In the genomic region with DNA sequence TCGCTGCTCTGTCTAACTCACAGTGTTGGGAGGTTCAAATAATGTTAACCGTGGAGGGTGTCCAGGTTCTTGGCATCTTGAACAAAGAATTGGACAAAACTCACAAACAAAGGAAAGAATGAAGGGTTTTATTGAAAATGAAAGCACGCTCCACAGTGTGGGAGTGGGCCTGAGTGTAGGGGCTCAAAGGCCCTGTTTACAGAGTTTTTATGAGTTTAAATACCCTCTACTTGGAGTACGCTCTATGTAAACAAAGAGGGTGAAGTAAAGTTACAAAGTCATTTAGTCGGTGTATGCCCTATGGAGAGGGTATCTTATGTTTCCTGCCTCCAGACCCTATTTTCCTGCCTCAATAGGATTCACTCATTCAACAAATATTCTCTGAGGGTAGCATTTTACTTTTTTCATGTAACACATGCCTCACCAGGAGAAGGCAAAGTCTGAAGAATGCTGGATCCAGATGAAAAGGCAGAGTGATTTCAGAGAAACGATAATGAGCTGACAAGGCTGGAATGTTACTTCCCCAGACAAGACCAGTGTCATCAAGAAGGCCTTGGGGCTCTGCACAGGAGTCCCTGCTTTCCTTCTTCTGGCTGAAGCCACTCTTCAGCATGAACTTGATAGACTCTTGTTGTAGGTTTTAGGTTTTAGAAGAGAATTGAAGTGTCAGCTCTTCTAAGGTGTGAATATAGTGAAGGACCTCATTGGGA, we compare ENCODE assay signal across 18 cellular contexts.
A peak's percentile ranks its signal among the peaks of the same experiment; 100 is the strongest.
DNase-seq lines count a peak whose midpoint lies in the region; ATAC-seq and TF ChIP-seq lines count a peak whose summit lies in the region.
"Had no signal": no experiment of that assay in that cellular context is flagged by ENCODE, and none has a peak within 500 bp of the region (broad histone marks: within the 10 kb centered on the region; RNA-seq: fewer than 3 reads in every experiment).

No MANE protein-coding gene starts in this region.

- H3K36me3 ChIP-seq in smooth muscle cell (ENCODE audit: low read depth): no peaks in the 10 kb centered on the region
- H3K36me3 ChIP-seq: BE2C had no signal

- no peaks in the 10 kb centered on the region for H3K9me3 Mint-ChIP-seq in dendritic cell treated with granulocyte-macrophage colony-stimulating factor and Interleukin-4, amounts not matched to agents 40 ng/mL and 50 ng/mL, for 4 days
- no peaks in the 10 kb centered on the region for H3K9me3 Mint-ChIP-seq in mesothelial cell of epicardium
- H3K9me3 Mint-ChIP-seq in natural killer cell treated with Interleukin-12 subunit alpha and Interleukin-12 subunit beta and Interleukin-15 and Interleukin-18, amount 100 ng/mL, for 72 hours: peaks cover 3% of the 10 kb centered on the region
- H3K9me3 Mint-ChIP-seq: CD8-positive, alpha-beta memory T cell; GM23338; HFFc6; IgD-negative memory B cell had no signal

- H3K4me3 Mint-ChIP-seq in dendritic cell treated with granulocyte-macrophage colony-stimulating factor and Interleukin-4, amounts not matched to agents 40 ng/mL and 50 ng/mL, for 4 days: no peak overlapping the region
- H3K4me3 Mint-ChIP-seq in mesothelial cell of epicardium: no peak overlapping the region
- no peak overlapping the region for H3K4me3 Mint-ChIP-seq in natural killer cell treated with Interleukin-12 subunit alpha and Interleukin-12 subunit beta and Interleukin-15 and Interleukin-18, amount 100 ng/mL, for 72 hours
- H3K4me3 Mint-ChIP-seq: CD4-positive, CD25-positive, alpha-beta regulatory T cell; CD8-positive, alpha-beta memory T cell; GM23338; HFFc6; IgD-negative memory B cell had no signal

- H3K27ac Mint-ChIP-seq in dendritic cell treated with granulocyte-macrophage colony-stimulating factor and Interleukin-4, amounts not matched to agents 40 ng/mL and 50 ng/mL, for 4 days: peak overlapping the region; percentile 66
- H3K27ac Mint-ChIP-seq in mesothelial cell of epicardium: peak overlapping the region; percentile 1
- no peak overlapping the region for H3K27ac Mint-ChIP-seq in natural killer cell treated with Interleukin-12 subunit alpha and Interleukin-12 subunit beta and Interleukin-15 and Interleukin-18, amount 100 ng/mL, for 72 hours
- H3K27ac Mint-ChIP-seq: CD4-positive, CD25-positive, alpha-beta regulatory T cell; GM23338; HFFc6 had no signal

- DNase-seq in EH (ENCODE audit: low read depth) (peak; percentile 46), mesothelial cell of epicardium (ENCODE audit: low spot score in 2 of 2, unreplicated experiment in 2 of 2) (no peak), smooth muscle cell (lab: John Stamatoyannopoulos, UW; ENCODE audit: unreplicated experiment) (no peak), OCI-M1 (lab: John Stamatoyannopoulos, UW) (no peak)
- DNase-seq in natural killer cell treated with Interleukin-12 subunit alpha and Interleukin-12 subunit beta and Interleukin-15 and Interleukin-18, amount 100 ng/mL, for 72 hours (ENCODE audit: low spot score): no peak
- DNase-seq: ACHN; BE2C; C1 segment of cervical spinal cord; CD4-positive, CD25-positive, alpha-beta regulatory T cell; CD8-positive, alpha-beta memory T cell; COR-L47; GDM1; HFFc6 had no signal

- intact Hi-C loops in dendritic cell treated with granulocyte-macrophage colony-stimulating factor and Interleukin-4, amounts not matched to agents 40 ng/mL and 50 ng/mL, for 4 days (cut with micrococcal nuclease): no loop called here

- no peaks in the 10 kb centered on the region for H3K36me3 Mint-ChIP-seq in dendritic cell treated with granulocyte-macrophage colony-stimulating factor and Interleukin-4, amounts not matched to agents 40 ng/mL and 50 ng/mL, for 4 days (ENCODE audit: low read depth)
- no peaks in the 10 kb centered on the region for H3K36me3 Mint-ChIP-seq in mesothelial cell of epicardium
- H3K36me3 Mint-ChIP-seq in natural killer cell treated with Interleukin-12 subunit alpha and Interleukin-12 subunit beta and Interleukin-15 and Interleukin-18, amount 100 ng/mL, for 72 hours: no peaks in the 10 kb centered on the region
- H3K36me3 Mint-ChIP-seq: CD4-positive, CD25-positive, alpha-beta regulatory T cell; CD8-positive, alpha-beta memory T cell; IgD-negative memory B cell had no signal

- H3K4me3 ChIP-seq in smooth muscle cell: no peak overlapping the region
- H3K4me3 ChIP-seq: GM23338 had no signal

- H4K20me1 ChIP-seq in smooth muscle cell (ENCODE audit: low read depth): no peaks in the 10 kb centered on the region

- no peaks in the 10 kb centered on the region for H3K9me3 ChIP-seq in smooth muscle cell (replicated peaks; ENCODE audit: low read depth)
- H3K9me3 ChIP-seq: BE2C had no signal

- no peak for TF ChIP-seq CTCF in mesothelial cell of epicardium (IDR thresholded peaks at IDR 0.05; ENCODE audit: unreplicated experiment)
- TF ChIP-seq CTCF in smooth muscle cell (IDR thresholded peaks at IDR 0.05; ENCODE audit: borderline replicate concordance, insufficient read depth, poor library complexity, severe bottlenecking): no peak

- no peaks in the 10 kb centered on the region for H3K27me3 ChIP-seq in smooth muscle cell (ENCODE audit: low read depth)
- H3K27me3 ChIP-seq: BE2C had no signal

- no peaks in the 10 kb centered on the region for H3F3A ChIP-seq in smooth muscle cell (ENCODE audit: low read depth)

- no peak overlapping the region for H2AFZ ChIP-seq in smooth muscle cell (ENCODE audit: low read depth)
- H2AFZ ChIP-seq: GM23338 had no signal

- peaks cover 21% of the 10 kb centered on the region for H3K4me1 Mint-ChIP-seq in dendritic cell treated with granulocyte-macrophage colony-stimulating factor and Interleukin-4, amounts not matched to agents 40 ng/mL and 50 ng/mL, for 4 days (ENCODE audit: low read depth)
- peaks cover 28% of the 10 kb centered on the region for H3K4me1 Mint-ChIP-seq in mesothelial cell of epicardium
- H3K4me1 Mint-ChIP-seq in natural killer cell treated with Interleukin-12 subunit alpha and Interleukin-12 subunit beta and Interleukin-15 and Interleukin-18, amount 100 ng/mL, for 72 hours (ENCODE audit: low read depth in 2 of 2): peaks cover 0 to 3% of the 10 kb centered on the region in 2 donors
- H3K4me1 Mint-ChIP-seq: CD4-positive, CD25-positive, alpha-beta regulatory T cell; CD8-positive, alpha-beta memory T cell; IgD-negative memory B cell had no signal

- no peak for ATAC-seq in HG02623 (IDR thresholded peaks at IDR 0.05; ENCODE audit: unreplicated experiment)
- no peak for ATAC-seq in natural killer cell treated with Interleukin-12 subunit alpha and Interleukin-12 subunit beta and Interleukin-15 and Interleukin-18, amount 100 ng/mL, for 72 hours
- ATAC-seq: GM23338, HCT116 had no signal

- peak overlapping the region; percentile 39 for H3K27ac ChIP-seq in smooth muscle cell (ENCODE audit: low read depth)

- H3K4me1 ChIP-seq in smooth muscle cell (ENCODE audit: low read depth): no peaks in the 10 kb centered on the region
- H3K4me1 ChIP-seq: BE2C had no signal

- H3K79me2 ChIP-seq in smooth muscle cell (ENCODE audit: low read depth): no peaks in the 10 kb centered on the region

- no peak overlapping the region for H3K9ac ChIP-seq in smooth muscle cell (ENCODE audit: low read depth)

- WGBS in smooth muscle cell (ENCODE audit: low lambda C conversion rate): 51% methylated on average over 6 of the region's 6 CpGs

- H3K4me2 ChIP-seq in smooth muscle cell: no peak overlapping the region
- H3K4me2 ChIP-seq: GM23338 had no signal

- H3K27me3 Mint-ChIP-seq in dendritic cell treated with granulocyte-macrophage colony-stimulating factor and Interleukin-4, amounts not matched to agents 40 ng/mL and 50 ng/mL, for 4 days: peaks cover 6% of the 10 kb centered on the region
- H3K27me3 Mint-ChIP-seq in mesothelial cell of epicardium (ENCODE audit: low read depth): no peaks in the 10 kb centered on the region
- H3K27me3 Mint-ChIP-seq in natural killer cell treated with Interleukin-12 subunit alpha and Interleukin-12 subunit beta and Interleukin-15 and Interleukin-18, amount 100 ng/mL, for 72 hours: peaks cover 0 to 13% of the 10 kb centered on the region in 2 donors
- H3K27me3 Mint-ChIP-seq: CD8-positive, alpha-beta memory T cell had no signal

Comparison
In these comparisons a context has a peak if more than half of its experiments do, and no peak if none do; other contexts are left out.
1. H3K27ac Mint-ChIP-seq: peak in dendritic cell treated with granulocyte-macrophage colony-stimulating factor and Interleukin-4, amounts not matched to agents 40 ng/mL and 50 ng/mL, for 4 days (single experiment) and mesothelial cell of epicardium (single experiment); none in natural killer cell treated with Interleukin-12 subunit alpha and Interleukin-12 subunit beta and Interleukin-15 and Interleukin-18, amount 100 ng/mL, for 72 hours (0 of 2).